ENCODE assay signal across 16 cellular contexts in the genomic region with DNA sequence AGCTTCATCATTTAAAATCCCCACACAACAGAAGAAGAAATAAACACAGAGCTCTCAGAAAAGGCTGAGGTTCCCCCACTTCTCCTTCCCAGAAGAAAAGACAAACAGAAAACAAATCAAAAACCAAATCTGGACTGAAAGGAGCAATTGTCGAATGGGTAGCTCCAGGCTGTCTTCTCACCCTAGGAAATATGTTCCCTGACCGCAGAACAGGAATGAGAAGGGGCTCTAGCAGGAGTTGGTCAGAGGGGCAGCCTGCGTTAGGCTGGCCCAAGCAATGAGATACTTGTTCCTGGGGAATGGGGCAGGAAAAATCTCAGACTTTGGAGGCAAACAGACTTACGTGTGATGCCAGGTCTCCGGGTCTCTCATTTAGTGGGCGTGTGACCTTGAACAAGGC.
A peak's percentile ranks its signal among the peaks of the same experiment; 100 is the strongest.
DNase-seq lines count a peak whose midpoint lies in the region; ATAC-seq and TF ChIP-seq lines count a peak whose summit lies in the region.
"Had no signal": no experiment of that assay in that cellular context is flagged by ENCODE, and none has a peak within 500 bp of the region (broad histone marks: within the 10 kb centered on the region; RNA-seq: fewer than 3 reads in every experiment).

No MANE protein-coding gene starts in this region.

- peak overlapping the region; percentile 21 for H4K8ac ChIP-seq in trophoblast cell (ENCODE audit: low read depth, low read length)

- no peak overlapping the region for H3K9ac ChIP-seq in trophoblast cell (ENCODE audit: low read length)
- H3K9ac ChIP-seq: GM23248 had no signal

- no peak overlapping the region for H3K4me3 Mint-ChIP-seq in natural killer cell
- H3K4me3 Mint-ChIP-seq: CD14-positive monocyte; CD4-positive, alpha-beta T cell; CD8-positive, alpha-beta memory T cell had no signal

- no peaks in the 10 kb centered on the region for H3K9me3 ChIP-seq in trophoblast cell (ENCODE audit: insufficient read depth, low read depth, low read length)
- no peaks in the 10 kb centered on the region for H3K9me3 ChIP-seq in body of pancreas

- H3K4me2 ChIP-seq in trophoblast cell (ENCODE audit: low read length) = no peak overlapping the region

- no peak overlapping the region for H2AFZ ChIP-seq in trophoblast cell (ENCODE audit: insufficient read depth, low read length, poor library complexity)
- H2AFZ ChIP-seq: GM23248 had no signal

- intact Hi-C loops in natural killer cell (cut with micrococcal nuclease) = no loop called here
- intact Hi-C loops in body of pancreas (cut with DNase I) = no loop called here

- peaks cover 3% of the 10 kb centered on the region for H3K79me2 ChIP-seq in trophoblast cell (ENCODE audit: control insufficient read depth, insufficient read depth, low read length, poor library complexity)

- ATAC-seq in natural killer cell (no peak), body of pancreas (no peak)

- WGBS in trophoblast cell (ENCODE audit: extremely low coverage, insufficient coverage, insufficient read length) = no CpG with 5 or more reads among the region's 6 CpGs
- WGBS in body of pancreas, 2 donors = 57 to 58% methylated on average over 6 of the region's 6 CpGs

- no peaks in the 10 kb centered on the region for H3K36me3 Mint-ChIP-seq in natural killer cell
- H3K36me3 Mint-ChIP-seq: CD14-positive monocyte; CD8-positive, alpha-beta memory T cell had no signal

- H3K18ac ChIP-seq in trophoblast cell (ENCODE audit: low read length) = peak overlapping the region; percentile 13

- peak overlapping the region; percentile 23 for H2BK5ac ChIP-seq in trophoblast cell (ENCODE audit: low read depth, low read length, poor library complexity)

- peak overlapping the region; percentile 51 for H2AK5ac ChIP-seq in trophoblast cell (ENCODE audit: low read length)

- H3K4ac ChIP-seq in trophoblast cell (ENCODE audit: low read depth, low read length) = no peak overlapping the region

- H3K36me3 ChIP-seq in trophoblast cell (ENCODE audit: control insufficient read depth in 1 of 2, insufficient read depth in 2 of 2, low read length in 2 of 2) = no peaks in the 10 kb centered on the region
- no peaks in the 10 kb centered on the region for H3K36me3 ChIP-seq in body of pancreas (replicated peaks in 1 of 2; ENCODE audit: insufficient read depth in 1 of 2, low read depth in 2 of 2)

- H3K4me1 ChIP-seq in trophoblast cell (ENCODE audit: control insufficient read depth in 1 of 2, insufficient read depth in 2 of 2, low read length in 2 of 2) (peaks cover 33 to 54% of the 10 kb centered on the region in 2 experiments), body of pancreas (no peaks in the 10 kb centered on the region)

- peak overlapping the region; percentile 61 for H2BK12ac ChIP-seq in trophoblast cell (ENCODE audit: low read length)

- H3K27me3 ChIP-seq in trophoblast cell (ENCODE audit: insufficient read depth, low read length) = no peaks in the 10 kb centered on the region
- no peaks in the 10 kb centered on the region for H3K27me3 ChIP-seq in body of pancreas

- no peak overlapping the region for H4K12ac ChIP-seq in trophoblast cell (ENCODE audit: low read depth, low read length)

- H3K4me3 ChIP-seq in trophoblast cell (ENCODE audit: low read depth, low read length) = no peak overlapping the region
- H3K4me3 ChIP-seq in body of pancreas = no peak overlapping the region
- H3K4me3 ChIP-seq: GM23248 had no signal

- H3K4me1 Mint-ChIP-seq in natural killer cell = peaks cover 11 to 12% of the 10 kb centered on the region in 2 donors
- H3K4me1 Mint-ChIP-seq: CD8-positive, alpha-beta memory T cell had no signal

- peak overlapping the region; percentile 72 for H4K91ac ChIP-seq in trophoblast cell (ENCODE audit: low read depth, low read length)

- H3K23ac ChIP-seq in trophoblast cell (ENCODE audit: low read length) = no peak overlapping the region

- DNase-seq in COLO829 (ENCODE audit: low spot score) (peak; percentile 32), foreskin melanocyte (peak; percentile 69), trophoblast cell (no peak), UCSD-AML1 (lab: John Stamatoyannopoulos, UW; ENCODE audit: unreplicated experiment) (no peak), natural killer cell (no peak), body of pancreas (no peak)
- DNase-seq: Calu3; CD4-positive, alpha-beta T cell; CD8-positive, alpha-beta memory T cell; COR-L47; DMS53; GF-D8; GM23248; H7; HCEC 1CT had no signal

- TF ChIP-seq POLR2A in body of pancreas (IDR thresholded peaks at IDR 0.05) = no peak

- no peak overlapping the region for H3K27ac Mint-ChIP-seq in natural killer cell
- H3K27ac Mint-ChIP-seq: CD14-positive monocyte; CD4-positive, alpha-beta T cell; CD8-positive, alpha-beta memory T cell had no signal

- peak overlapping the region; percentile 37 for H2BK120ac ChIP-seq in trophoblast cell (ENCODE audit: insufficient read depth, low read length, poor library complexity)

- H3K14ac ChIP-seq in trophoblast cell (ENCODE audit: low read length) = peak overlapping the region; percentile 21

- peaks cover 7 to 15% of the 10 kb centered on the region in 2 donors for H3K27me3 Mint-ChIP-seq in natural killer cell (ENCODE audit: low read depth in 2 of 2)

- H3K27ac ChIP-seq in trophoblast cell (ENCODE audit: low read depth, low read length) (no peak overlapping the region), body of pancreas (no peak overlapping the region)
- H3K27ac ChIP-seq: GM23248 had no signal

- no peak for TF ChIP-seq CTCF in natural killer cell (IDR thresholded peaks at IDR 0.05)
- TF ChIP-seq CTCF in body of pancreas (IDR thresholded peaks at IDR 0.05) = no peak

- H3K79me1 ChIP-seq in trophoblast cell (ENCODE audit: low read length) = peaks cover 55% of the 10 kb centered on the region

- no peaks in the 10 kb centered on the region for H3K9me3 Mint-ChIP-seq in natural killer cell
- H3K9me3 Mint-ChIP-seq: CD4-positive, alpha-beta T cell had no signal

Comparison
In these comparisons a context has a peak if more than half of its experiments do, and no peak if none do; other contexts are left out.
1. DNase-seq: peak in COLO829 (single experiment) and foreskin melanocyte (single experiment); none in trophoblast cell (0 of 2), UCSD-AML1 (single experiment), natural killer cell (single experiment) and body of pancreas (0 of 4).